Comparison of ENCODE assay signal across 8 cellular contexts in the genomic region with DNA sequence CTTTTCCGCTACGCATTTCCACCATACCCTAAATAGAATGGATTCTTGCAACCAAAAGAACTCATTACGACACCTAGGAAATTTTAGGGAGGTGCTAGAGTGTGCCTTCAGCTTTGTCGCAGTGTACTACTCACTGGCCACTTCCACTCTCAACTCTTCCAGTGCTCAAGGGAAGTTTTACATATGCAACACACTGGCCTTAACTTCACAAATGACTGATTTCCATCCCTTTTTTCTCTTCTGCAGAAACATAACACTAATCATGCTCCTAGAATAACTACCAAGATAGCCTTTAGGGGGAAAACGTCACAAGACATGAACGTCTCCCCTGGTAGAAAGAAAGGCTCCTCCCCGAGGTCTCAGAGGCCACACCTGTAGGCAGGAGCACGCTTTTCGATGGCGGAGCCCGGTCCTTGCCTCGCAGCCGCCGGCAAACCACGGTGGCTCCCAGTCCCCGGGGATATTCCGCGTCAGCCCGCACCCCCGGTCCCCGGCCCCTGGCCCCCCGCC. TPM values are rescaled to one million over a fixed set of nuclear protein-coding genes. Genes with fewer than 3 reads are reported as not detected.
A peak's percentile ranks its signal among the peaks of the same experiment; 100 is the strongest.
DNase-seq lines count a peak whose midpoint lies in the region; ATAC-seq and TF ChIP-seq lines count a peak whose summit lies in the region.

No MANE protein-coding gene starts in this region.

- H3K36me3 ChIP-seq in effector memory CD4-positive, alpha-beta T cell (ENCODE audit: control insufficient read depth, insufficient read depth, low read length) = no peaks in the 10 kb centered on the region
- no peaks in the 10 kb centered on the region for H3K36me3 ChIP-seq in mucosa of descending colon (ENCODE audit: low read depth)

- peak overlapping the region; percentile 81 for H3K4me3 ChIP-seq in effector memory CD4-positive, alpha-beta T cell (ENCODE audit: insufficient read depth, low read depth, low read length, poor library complexity, severe bottlenecking)
- peak overlapping the region; percentile 74 for H3K4me3 ChIP-seq in mucosa of descending colon

- H3K9me3 ChIP-seq in effector memory CD4-positive, alpha-beta T cell (ENCODE audit: control insufficient read depth, low read length) = no peaks in the 10 kb centered on the region
- no peaks in the 10 kb centered on the region for H3K9me3 ChIP-seq in mucosa of descending colon

- H3K27ac ChIP-seq in effector memory CD4-positive, alpha-beta T cell (ENCODE audit: insufficient read depth, low read length, poor library complexity, severe bottlenecking) = peak overlapping the region; percentile 99

- no peaks in the 10 kb centered on the region for H3K27me3 ChIP-seq in effector memory CD4-positive, alpha-beta T cell (replicated peaks; ENCODE audit: control insufficient read depth, insufficient read depth, low read length, poor library complexity, severe bottlenecking)

- DNase-seq in AML-193 (lab: John Stamatoyannopoulos, UW) (peak; percentile 81 to 86), NCI-H748 (lab: John Stamatoyannopoulos, UW; ENCODE audit: unreplicated experiment) (peak; percentile 79), mucosa of descending colon (peak; percentile 67 to 82 (median 78))
- peak; percentile 69 to 76 for DNase-seq in activated CD4-positive, alpha-beta T cell treated with anti-CD3 and anti-CD28 coated beads, Interleukin-2, amount 50 U/mL, for 4 hours
- peak; percentile 37 to 71 (median 70) for DNase-seq in effector memory CD4-positive, alpha-beta T cell
- peak; percentile 28 to 57 for DNase-seq in stimulated activated CD8-positive, alpha-beta memory T cell treated with anti-CD3 and anti-CD28 coated beads, Interleukin-4, amount 100 ng/mL, for 1 hour (ENCODE audit: low read depth in 2 of 2, low spot score in 1 of 2)

- no peak for TF ChIP-seq CTCF in mucosa of descending colon (IDR thresholded peaks at IDR 0.05)

- no peaks in the 10 kb centered on the region for H3K4me1 ChIP-seq in effector memory CD4-positive, alpha-beta T cell (ENCODE audit: control insufficient read depth, insufficient read depth, low read length, poor library complexity, severe bottlenecking)
- peaks cover 7% of the 10 kb centered on the region for H3K4me1 ChIP-seq in mucosa of descending colon (ENCODE audit: low read depth)

- ATAC-seq in GM19023 (IDR thresholded peaks at IDR 0.05; ENCODE audit: unreplicated experiment) (peak; percentile 72), HG03175 (IDR thresholded peaks at IDR 0.05; ENCODE audit: unreplicated experiment) (peak; percentile 72), mucosa of descending colon (peak; percentile 77)

- intact Hi-C loops in mucosa of descending colon (cut with DNase I, micrococcal nuclease) = no loop called here

RNA-seq across cellular contexts. Expression of gene LYRM4, which starts 0.6 kb away (rescaled TPM):
- 10 to 100 TPM; 13.6 to 19.8 (median 13.9) TPM for total RNA-seq in mucosa of descending colon

RNA-seq across cellular contexts. Expression of gene FARS2, which starts 1.1 kb away (rescaled TPM):
- 10 to 100 TPM; 15.2 to 21.6 (median 17.2) TPM for total RNA-seq in mucosa of descending colon

Comparison
In these comparisons a context has a peak if more than half of its experiments do, and no peak if none do; other contexts are left out.
1. Peak in every context shown above with its lines: DNase-seq, ATAC-seq, H3K4me3 ChIP-seq and H3K27ac ChIP-seq.